1 cellular context compared by ENCODE assay signal in the genomic region with DNA sequence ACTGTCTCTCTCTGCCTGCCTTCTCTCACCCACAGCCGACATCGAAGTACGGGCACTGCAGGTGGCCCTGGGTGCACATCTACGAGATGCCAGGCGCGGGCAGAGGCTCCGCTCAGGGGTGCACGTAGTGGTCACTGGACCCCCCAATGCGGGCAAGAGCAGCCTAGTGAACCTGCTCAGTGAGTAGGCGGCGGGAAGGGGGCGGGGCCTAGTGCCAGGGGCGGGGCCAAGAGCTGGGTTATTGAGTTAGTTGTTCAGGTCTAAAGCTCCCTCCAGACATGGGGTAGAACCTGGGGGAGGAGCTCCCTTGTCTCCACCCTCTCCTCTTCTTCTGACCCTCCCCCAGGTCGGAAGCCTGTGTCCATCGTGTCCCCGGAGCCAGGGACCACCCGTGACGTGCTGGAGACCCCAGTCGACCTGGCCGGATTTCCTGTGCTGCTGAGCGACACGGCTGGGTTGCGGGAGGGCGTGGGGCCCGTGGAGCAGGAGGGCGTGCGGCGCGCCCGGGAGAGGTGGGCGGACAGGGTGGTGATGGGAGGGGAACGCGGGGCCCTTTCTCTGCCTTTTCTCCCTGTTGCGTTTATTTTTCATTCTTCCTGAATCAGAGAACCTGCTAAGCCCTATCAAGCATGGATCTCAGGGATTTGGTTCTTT.
TF ChIP-seq lines count a peak whose summit lies in the region.

No MANE protein-coding gene starts in this region.

TF ChIP-seq in HepG2, 621 proteins besides CTCF, POLR2A, EP300 and RAD21:
- no peak for TF ChIP-seq KIAA2018 (CRISPR knock-in tag; IDR thresholded peaks at IDR 0.05; ENCODE audit: borderline replicate concordance)
- TF ChIP-seq RBFOX2 (IDR thresholded peaks at IDR 0.05; ENCODE audit: low read depth, low read length), result peak; percentile 40
- TF ChIP-seq AGO2 (optimal IDR thresholded peaks at IDR 0.05; ENCODE audit: low read depth, low read length), result peak; percentile 16
- no peak for TF ChIP-seq GTF3A (CRISPR knock-in tag; conservative IDR thresholded peaks at IDR 0.05)
- no peak for TF ChIP-seq FOXM1 (CRISPR knock-in tag; IDR thresholded peaks at IDR 0.05)
- no peak for TF ChIP-seq ZBTB43 (CRISPR knock-in tag; conservative IDR thresholded peaks at IDR 0.05)
- no peak for TF ChIP-seq YEATS4 (CRISPR knock-in tag; IDR thresholded peaks at IDR 0.05; ENCODE audit: borderline replicate concordance)
- TF ChIP-seq SMC3 (IDR thresholded peaks at IDR 0.05; ENCODE audit: low read length), result no peak
- peak; percentile 15; the same call in 1 of the 2 replicates for TF ChIP-seq ZNF768 (CRISPR knock-in tag; IDR thresholded peaks at IDR 0.05)
